8 cellular contexts compared by ENCODE assay signal in genomic region chr22:31630331-31631329, GRCh38. TPM values are rescaled to one million over a fixed set of nuclear protein-coding genes. Genes with fewer than 3 reads are reported as not detected.
DNase-seq lines count a peak whose midpoint lies in the region; FAIRE-seq and TF ChIP-seq lines count a peak whose summit lies in the region.

No MANE protein-coding gene starts in this region.

- peak overlapping the region; percentile 83 for H3K4me3 Mint-ChIP-seq in activated T-helper 2 cell treated with anti-CD3 and anti-CD28 coated beads, Interferon-gamma antibody, Interleukin-2, Interleukin-4, amounts not matched to agents 10 μg/mL and 5 μg/mL and 100 μg/mL, durations not matched to agents 14 hours and 24 hours and 36 hours (ENCODE audit: low read depth)
- peak overlapping the region; percentile 89 to 91 (median 90) for H3K4me3 Mint-ChIP-seq in nephron

- POLR2A ChIA-PET in RWPE1 (lab: Yijun Ruan, JAX; ENCODE audit: low non-redundant PET), result no interaction called here

- peak; percentile 85 for DNase-seq in Ammon's horn (ENCODE audit: low spot score)
- DNase-seq in GM19239 (ENCODE audit: insufficient read length, low spot score), result peak; percentile 87
- peak; percentile 88 for DNase-seq in HT1080 (ENCODE audit: low read depth)
- DNase-seq in RWPE1 (ENCODE audit: low spot score), result peak; percentile 71
- peak; percentile 84 for DNase-seq in activated T-helper 2 cell treated with anti-CD3 and anti-CD28 coated beads, Interferon-gamma antibody, Interleukin-2, Interleukin-4, amounts not matched to agents 10 μg/mL and 5 μg/mL and 100 μg/mL, durations not matched to agents 14 hours and 24 hours and 36 hours (ENCODE audit: low spot score)
- peak; percentile 85 for DNase-seq in fibroblast of pulmonary artery (ENCODE audit: low read depth)
- peak; percentile 85 for DNase-seq in stimulated activated naive CD4-positive, alpha-beta T cell treated with Interleukin-2 at 50 U/mL for 16 hours (lab: John Stamatoyannopoulos, UW)

- H3K4me3 ChIP-seq in fibroblast of pulmonary artery (replicated peaks; ENCODE audit: low read depth, low read length), result peak overlapping the region; percentile 76

- CTCF ChIA-PET in RWPE1 (lab: Yijun Ruan, JAX), result interaction anchor here (0.6 to 1.0 kb wide), 2 partner anchors 252 to 340 kb away, joined by 3 to 5 read pairs; no protein-coding TSS in a partner anchor

- H3K27ac Mint-ChIP-seq in activated T-helper 2 cell treated with anti-CD3 and anti-CD28 coated beads, Interferon-gamma antibody, Interleukin-2, Interleukin-4, amounts not matched to agents 10 μg/mL and 5 μg/mL and 100 μg/mL, durations not matched to agents 14 hours and 24 hours and 36 hours, result peak overlapping the region; percentile 85
- peak overlapping the region; percentile 67 to 80 (median 74) for H3K27ac Mint-ChIP-seq in nephron

- peak; percentile 84 for FAIRE-seq in GM19239 (lab: Jason Lieb, UNC)

- TF ChIP-seq CTCF in RWPE1 (conservative IDR thresholded peaks at IDR 0.05; ENCODE audit: low read depth) (peak; percentile 26; the same call in 1 of the 2 replicates), fibroblast of pulmonary artery (IDR thresholded peaks at IDR 0.05; ENCODE audit: low read length, missing control alignments) (no peak), nephron (IDR thresholded peaks at IDR 0.05; ENCODE audit: unreplicated experiment in 3 of 3) (no peak)

- H3K27ac ChIP-seq in RWPE1, result peak overlapping the region; percentile 76

- peaks cover 34% of the 10 kb centered on the region for H3K4me1 Mint-ChIP-seq in activated T-helper 2 cell treated with anti-CD3 and anti-CD28 coated beads, Interferon-gamma antibody, Interleukin-2, Interleukin-4, amounts not matched to agents 10 μg/mL and 5 μg/mL and 100 μg/mL, durations not matched to agents 14 hours and 24 hours and 36 hours (ENCODE audit: low read depth)
- H3K4me1 Mint-ChIP-seq in nephron, result peaks cover 38% of the 10 kb centered on the region

- peaks cover 27% of the 10 kb centered on the region for H3K36me3 Mint-ChIP-seq in activated T-helper 2 cell treated with anti-CD3 and anti-CD28 coated beads, Interferon-gamma antibody, Interleukin-2, Interleukin-4, amounts not matched to agents 10 μg/mL and 5 μg/mL and 100 μg/mL, durations not matched to agents 14 hours and 24 hours and 36 hours (ENCODE audit: low read depth)
- no peaks in the 10 kb centered on the region for H3K36me3 Mint-ChIP-seq in nephron (ENCODE audit: low read depth)

- no peaks in the 10 kb centered on the region for H3K9me3 Mint-ChIP-seq in activated T-helper 2 cell treated with anti-CD3 and anti-CD28 coated beads, Interferon-gamma antibody, Interleukin-2, Interleukin-4, amounts not matched to agents 10 μg/mL and 5 μg/mL and 100 μg/mL, durations not matched to agents 14 hours and 24 hours and 36 hours
- no peaks in the 10 kb centered on the region for H3K9me3 Mint-ChIP-seq in nephron

- no peaks in the 10 kb centered on the region for H3K27me3 Mint-ChIP-seq in activated T-helper 2 cell treated with anti-CD3 and anti-CD28 coated beads, Interferon-gamma antibody, Interleukin-2, Interleukin-4, amounts not matched to agents 10 μg/mL and 5 μg/mL and 100 μg/mL, durations not matched to agents 14 hours and 24 hours and 36 hours (ENCODE audit: low read depth)
- no peaks in the 10 kb centered on the region for H3K27me3 Mint-ChIP-seq in nephron (ENCODE audit: low read depth)

- intact Hi-C loops in activated T-helper 2 cell treated with anti-CD3 and anti-CD28 coated beads, Interferon-gamma antibody, Interleukin-2, Interleukin-4, amounts not matched to agents 10 μg/mL and 5 μg/mL and 100 μg/mL, durations not matched to agents 14 hours and 24 hours and 36 hours (cut with micrococcal nuclease), result loop anchor here (2.0 to 5.0 kb wide), 5 partner anchors 46 to 283 kb away; partner anchors contain the start of genes PATZ1 and SFI1

RNA-seq across cellular contexts. Expression of gene PISD, which starts 31.4 kb away (rescaled TPM):
- 49.1 and 52.2 TPM in 2 replicates for total RNA-seq in HT1080 (2014; rRNA removed; shearing (Covaris generic))
- 25.0 and 26.7 TPM in 2 replicates for polyA plus RNA-seq in HT1080 (2015; cell fraction: cytosol; rRNA removed)
- 58.2 and 64.8 TPM in 2 replicates for polyA plus RNA-seq in HT1080 (2015; cell fraction: nucleus; rRNA removed)
- total RNA-seq in activated T-helper 2 cell treated with anti-CD3 and anti-CD28 coated beads, Interferon-gamma antibody, Interleukin-2, Interleukin-4, amounts not matched to agents 10 μg/mL and 5 μg/mL and 100 μg/mL, durations not matched to agents 14 hours and 24 hours and 36 hours, result 44.3 and 44.9 TPM in 2 replicates

Comparison
In these comparisons a context has a peak if more than half of its experiments do, and no peak if none do; other contexts are left out.
1. Peak in every context shown above with its lines: DNase-seq, H3K4me3 ChIP-seq and H3K27ac ChIP-seq.